Comparison of ENCODE assay signal across 8 cellular contexts in the genomic region with DNA sequence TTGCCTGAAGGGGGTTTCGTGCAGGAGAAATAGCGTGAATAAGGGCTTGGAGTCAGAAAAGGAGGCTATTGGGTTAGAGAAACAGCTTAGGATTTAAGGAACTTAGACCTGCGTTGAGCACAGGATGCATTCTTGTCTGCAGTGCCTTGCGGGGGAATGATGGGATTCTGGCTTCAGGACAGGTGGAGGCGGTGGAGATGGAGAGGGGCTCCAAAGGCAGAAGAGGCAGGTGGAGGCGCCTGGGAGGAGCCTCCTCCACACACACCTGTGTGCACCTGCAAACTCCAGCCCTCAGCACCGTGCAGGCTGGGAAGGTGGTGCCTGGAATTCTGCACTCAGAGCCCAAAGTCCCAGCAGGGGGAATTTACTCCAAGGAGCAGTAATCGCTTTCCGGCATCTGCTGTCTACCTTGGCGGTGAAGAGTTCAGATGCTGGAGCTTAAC. TPM values are rescaled to one million over a fixed set of nuclear protein-coding genes. Genes with fewer than 3 reads are reported as not detected.
A peak's percentile ranks its signal among the peaks of the same experiment; 100 is the strongest.
DNase-seq lines count a peak whose midpoint lies in the region; ATAC-seq and TF ChIP-seq lines count a peak whose summit lies in the region.

No MANE protein-coding gene starts in this region.

- peak overlapping the region in 8 of 12 donors; percentile 73 to 98 (median 81) for H3K4me3 ChIP-seq in heart left ventricle
- H3K4me3 ChIP-seq in iPS-20b (ENCODE audit: low read length), result peak overlapping the region; percentile 81
- H3K4me3 ChIP-seq in transverse colon, result peak overlapping the region in 3 of 4 donors; percentile 63 to 93 (median 92)

- peak overlapping the region; percentile 70 for H3K4me3 Mint-ChIP-seq in WTC11

- H3K4me1 ChIP-seq in heart left ventricle (peaks cover 0 to 58% (median 41%) of the 10 kb centered on the region in 12 donors), iPS-20b (ENCODE audit: insufficient read depth, low read length) (peaks cover 27% of the 10 kb centered on the region), transverse colon (peaks cover 32 to 84% (median 76%) of the 10 kb centered on the region in 4 donors)

- no peaks in the 10 kb centered on the region for H3K9me3 Mint-ChIP-seq in WTC11

- TF ChIP-seq CTCF in heart left ventricle (IDR thresholded peaks at IDR 0.05) (no peak), WTC11 (IDR thresholded peaks at IDR 0.05) (no peak), transverse colon (IDR thresholded peaks at IDR 0.05) (no peak)

- peaks cover 61% of the 10 kb centered on the region for H3K4me1 Mint-ChIP-seq in WTC11

- 67 to 77% (median 76%) methylated on average over 7 to 10 of the region's 10 CpGs for WGBS in heart left ventricle, 4 donors
- 32 to 45% methylated on average over 2 to 10 of the region's 10 CpGs for WGBS in transverse colon (ENCODE audit: low coverage in 1 of 2), 2 donors

- intact Hi-C loops in heart left ventricle (cut with DNase I) (loop anchor here in 5 of 10 donors (5.0 to 10.0 kb wide), 5 partner anchors 34 to 104 kb away; partner anchors contain the start of gene RFC2 (in 2 of the 5)), cardiac septum (cut with DNase I) (no loop called here), transverse colon (cut with DNase I; ENCODE audit: low total_unique reads) (loop anchor here (10.0 kb wide), 1 partner anchor 104 kb away; no protein-coding TSS in a partner anchor)

- peaks cover 7% of the 10 kb centered on the region for H3K36me3 Mint-ChIP-seq in WTC11

- POLR2A ChIA-PET in WTC11 (lab: Charles Lee), result no interaction called here

- no peaks in the 10 kb centered on the region for H3K36me3 ChIP-seq in heart left ventricle
- no peaks in the 10 kb centered on the region for H3K36me3 ChIP-seq in iPS-20b (ENCODE audit: insufficient read depth, low read depth, low read length)
- H3K36me3 ChIP-seq in transverse colon, result no peaks in the 10 kb centered on the region

- TF ChIP-seq EP300 in transverse colon (IDR thresholded peaks at IDR 0.05; ENCODE audit: low read depth), result no peak

- CTCF ChIA-PET in WTC11 (lab: Charles Lee), result interaction anchor here (0.7 to 7.8 kb wide), 6 partner anchors 9 to 115 kb away, joined by 3 to 108 read pairs (median 6); no protein-coding TSS in a partner anchor

- H3K9me3 ChIP-seq in heart left ventricle, result no peaks in the 10 kb centered on the region
- no peaks in the 10 kb centered on the region for H3K9me3 ChIP-seq in iPS-20b (ENCODE audit: insufficient read depth, low read depth, low read length)
- no peaks in the 10 kb centered on the region for H3K9me3 ChIP-seq in transverse colon

- no peak for DNase-seq in heart left ventricle
- no peak for DNase-seq in cardiac septum (ENCODE audit: low spot score)
- peak; percentile 32 for DNase-seq in WTC11 (ENCODE audit: low spot score)
- peak; percentile 65 for DNase-seq in transverse colon
- no peak for DNase-seq in inferior parietal cortex (ENCODE audit: extremely low spot score)

- peak overlapping the region; percentile 75; the same call in 1 of the 2 replicates for H3K9ac ChIP-seq in iPS-20b (ENCODE audit: low read depth, low read length)

- no peak for TF ChIP-seq POLR2A in heart left ventricle (IDR thresholded peaks at IDR 0.05)
- TF ChIP-seq POLR2A in transverse colon (IDR thresholded peaks at IDR 0.05), result peak; percentile 36

- H3K27me3 ChIP-seq in heart left ventricle (no peaks in the 10 kb centered on the region), iPS-20b (ENCODE audit: insufficient read depth, low read length) (peaks cover 31% of the 10 kb centered on the region), transverse colon (no peaks in the 10 kb centered on the region)

- peaks cover 5% of the 10 kb centered on the region for H3K27me3 Mint-ChIP-seq in WTC11 (ENCODE audit: low read depth)

- H3K27ac Mint-ChIP-seq in WTC11, result no peak overlapping the region

- ATAC-seq in heart left ventricle (no peak), WTC11 (peak; percentile 7), HG03457 (IDR thresholded peaks at IDR 0.05; ENCODE audit: unreplicated experiment) (no peak), GM18519 (IDR thresholded peaks at IDR 0.05; ENCODE audit: low FRiP score, unreplicated experiment) (no peak)

- in situ Hi-C loops in transverse colon (cut with MboI; ENCODE audit: low pct_ligation_motif_present in 1 of 4, low pct_unique_long_range_greater_than_20kb in 1 of 4, low sequenced_read_pairs in 3 of 4), result no loop called here

- no peak overlapping the region for H3K27ac ChIP-seq in heart left ventricle
- no peak overlapping the region for H3K27ac ChIP-seq in iPS-20b (ENCODE audit: low read length)
- peak overlapping the region; percentile 87 to 94 (median 91) for H3K27ac ChIP-seq in transverse colon

TF ChIP-seq in WTC11, 78 proteins besides CTCF, POLR2A, EP300 and RAD21:
- TF ChIP-seq ZNF317 (CRISPR knock-in tag; IDR thresholded peaks at IDR 0.05; ENCODE audit: borderline replicate concordance, low read depth) (peak; percentile 67; the same call in 1 of the 2 replicates), TCF7 (CRISPR knock-in tag; IDR thresholded peaks at IDR 0.05; ENCODE audit: low read depth) (no peak)
TF ChIP-seq in WTC11: peak in this region for 1.

RNA-seq across cellular contexts. Expression of gene CLIP2, which starts 1.8 kb away (rescaled TPM):
- total RNA-seq in heart left ventricle, result 10 to 100 TPM in 3 of 9 donors, 1 to 10 TPM in 6; 4.2 to 17.7 (median 9.0) TPM
- polyA plus RNA-seq in heart left ventricle, result 1 to 10 TPM; 5.9 to 9.6 TPM
- 9.9 TPM for total RNA-seq in cardiac septum
- 48.1 to 49.7 TPM (median 48.4 TPM) in 3 replicates for total RNA-seq in WTC11 (2021)
- total RNA-seq in transverse colon, result 100 to 1,000 TPM in 3 of 4 donors, 10 to 100 TPM in 1; 84.5 to 157 (median 111) TPM

RNA-seq across cellular contexts. Expression of gene RFC2, which starts 36.8 kb away (rescaled TPM):
- total RNA-seq in heart left ventricle (10 to 100 TPM in 6 of 9 donors, 1 to 10 TPM in 3; 7.8 to 20.9 (median 12.2) TPM), cardiac septum (8.3 TPM), WTC11 (2021) (74.1 to 80.7 TPM (median 79.4 TPM) in 3 replicates), transverse colon (10 to 100 TPM in 2 of 4 donors, 1 to 10 TPM in 2; 6.7 to 17.3 (median 9.3) TPM)
- polyA plus RNA-seq in heart left ventricle, result 10 to 100 TPM in 1 of 2 donors, 1 to 10 TPM in 1; 9.8 to 21.8 TPM

Comparison
In these comparisons a context has a peak if more than half of its experiments do, and no peak if none do; other contexts are left out.
1. DNase-seq: peak in WTC11 (single experiment) and transverse colon (single experiment); none in heart left ventricle (0 of 5), cardiac septum (single experiment) and inferior parietal cortex (single experiment).
2. H3K27ac ChIP-seq: peak in transverse colon (4 of 4); none in heart left ventricle (0 of 12) and iPS-20b (single experiment).
3. Peak in every context shown above with its lines, with median percentiles within 50 percentile points of each other: H3K4me3 ChIP-seq.